In genomic region chr3:49813497-49814174, GRCh38 we compare ENCODE assay signal across 7 cellular contexts. TPM values are rescaled to one million over a fixed set of nuclear protein-coding genes. Genes with fewer than 3 reads are reported as not detected.
DNase-seq lines count a peak whose midpoint lies in the region; ATAC-seq and TF ChIP-seq lines count a peak whose summit lies in the region.

Gene UBA7 (minus strand): TSS chr3:49813953. CDS start chr3:49813787, 166 bp downstream.

- peaks cover 20% of the 10 kb centered on the region for H3K4me1 Mint-ChIP-seq in T-helper 2 cell treated with Interferon-gamma antibody and Interleukin-4, amounts not matched to agents 5 μg/mL and 100 μg/mL, for 36 hours (ENCODE audit: low read depth)
- H3K4me1 Mint-ChIP-seq in mesothelial cell of epicardium = peaks cover 20% of the 10 kb centered on the region

- ATAC-seq in GM18498 (IDR thresholded peaks at IDR 0.05; ENCODE audit: unreplicated experiment) (peak; percentile 64), HG03159 (IDR thresholded peaks at IDR 0.05; ENCODE audit: unreplicated experiment) (peak; percentile 49), HG03135 (IDR thresholded peaks at IDR 0.05; ENCODE audit: unreplicated experiment) (no peak)

- peak within 1 kb of the TSS; percentile 47 to 61 for H3K4me3 ChIP-seq in tibial artery

- H3K9me3 ChIP-seq in tibial artery = no peaks in the 10 kb centered on the region

- H3K27me3 ChIP-seq in tibial artery = no peaks in the 10 kb centered on the region

- intact Hi-C loops in tibial artery (cut with DNase I; ENCODE audit: low total_unique reads) = loop anchor here (10.0 kb wide), 2 partner anchors 109 to 111 kb away; partner anchors contain the start of gene MON1A

- DNase-seq in T-helper 2 cell treated with Interferon-gamma antibody and Interleukin-4, amounts not matched to agents 5 μg/mL and 100 μg/mL, for 36 hours (ENCODE audit: low spot score) = peak; percentile 37
- DNase-seq in dermis blood vessel endothelial cell (peak; percentile 70), mesothelial cell of epicardium (ENCODE audit: low spot score in 2 of 2, unreplicated experiment in 2 of 2) (no peak), tibial artery (peak; percentile 48 to 75)

- H3K9me3 Mint-ChIP-seq in T-helper 2 cell treated with Interferon-gamma antibody and Interleukin-4, amounts not matched to agents 5 μg/mL and 100 μg/mL, for 36 hours = no peaks in the 10 kb centered on the region
- H3K9me3 Mint-ChIP-seq in mesothelial cell of epicardium = no peaks in the 10 kb centered on the region

- H3K36me3 Mint-ChIP-seq in T-helper 2 cell treated with Interferon-gamma antibody and Interleukin-4, amounts not matched to agents 5 μg/mL and 100 μg/mL, for 36 hours (ENCODE audit: low read depth) = peaks cover 29% of the 10 kb centered on the region
- peaks cover 5% of the 10 kb centered on the region for H3K36me3 Mint-ChIP-seq in mesothelial cell of epicardium

- H3K27ac ChIP-seq in tibial artery = peak within 1 kb of the TSS; percentile 57 to 77

- H3K27me3 Mint-ChIP-seq in T-helper 2 cell treated with Interferon-gamma antibody and Interleukin-4, amounts not matched to agents 5 μg/mL and 100 μg/mL, for 36 hours (ENCODE audit: low read depth) = no peaks in the 10 kb centered on the region
- H3K27me3 Mint-ChIP-seq in mesothelial cell of epicardium (ENCODE audit: low read depth) = no peaks in the 10 kb centered on the region

- H3K4me1 ChIP-seq in tibial artery = peaks cover 0 to 31% (median 20%) of the 10 kb centered on the region in 4 donors

- peak within 1 kb of the TSS; percentile 94 for H3K27ac Mint-ChIP-seq in T-helper 2 cell treated with Interferon-gamma antibody and Interleukin-4, amounts not matched to agents 5 μg/mL and 100 μg/mL, for 36 hours
- H3K27ac Mint-ChIP-seq in mesothelial cell of epicardium = peak within 1 kb of the TSS; percentile 95

- H3K36me3 ChIP-seq in tibial artery = peaks cover 8 to 40% (median 29%) of the 10 kb centered on the region in 3 donors

- peak within 1 kb of the TSS; percentile 97 for H3K4me3 Mint-ChIP-seq in T-helper 2 cell treated with Interferon-gamma antibody and Interleukin-4, amounts not matched to agents 5 μg/mL and 100 μg/mL, for 36 hours
- H3K4me3 Mint-ChIP-seq in mesothelial cell of epicardium = peak within 1 kb of the TSS; percentile 70

- TF ChIP-seq CTCF in mesothelial cell of epicardium (IDR thresholded peaks at IDR 0.05; ENCODE audit: unreplicated experiment) = no peak
- no peak for TF ChIP-seq CTCF in tibial artery (IDR thresholded peaks at IDR 0.05)

RNA-seq across cellular contexts. Expression of gene UBA7, which starts in this region (rescaled TPM):
- 44.2 and 58.5 TPM in 2 replicates for total RNA-seq in dermis blood vessel endothelial cell
- 133 to 144 TPM (median 139 TPM) in 3 replicates for total RNA-seq in mesothelial cell of epicardium

Comparison
In these comparisons a context has a peak if more than half of its experiments do, and no peak if none do; other contexts are left out.
1. DNase-seq: peak in T-helper 2 cell treated with Interferon-gamma antibody and Interleukin-4, amounts not matched to agents 5 μg/mL and 100 μg/mL, for 36 hours (single experiment), dermis blood vessel endothelial cell (single experiment) and tibial artery (2 of 2); none in mesothelial cell of epicardium (0 of 2).